ENCODE assay signal across 8 cellular contexts in the genomic region with DNA sequence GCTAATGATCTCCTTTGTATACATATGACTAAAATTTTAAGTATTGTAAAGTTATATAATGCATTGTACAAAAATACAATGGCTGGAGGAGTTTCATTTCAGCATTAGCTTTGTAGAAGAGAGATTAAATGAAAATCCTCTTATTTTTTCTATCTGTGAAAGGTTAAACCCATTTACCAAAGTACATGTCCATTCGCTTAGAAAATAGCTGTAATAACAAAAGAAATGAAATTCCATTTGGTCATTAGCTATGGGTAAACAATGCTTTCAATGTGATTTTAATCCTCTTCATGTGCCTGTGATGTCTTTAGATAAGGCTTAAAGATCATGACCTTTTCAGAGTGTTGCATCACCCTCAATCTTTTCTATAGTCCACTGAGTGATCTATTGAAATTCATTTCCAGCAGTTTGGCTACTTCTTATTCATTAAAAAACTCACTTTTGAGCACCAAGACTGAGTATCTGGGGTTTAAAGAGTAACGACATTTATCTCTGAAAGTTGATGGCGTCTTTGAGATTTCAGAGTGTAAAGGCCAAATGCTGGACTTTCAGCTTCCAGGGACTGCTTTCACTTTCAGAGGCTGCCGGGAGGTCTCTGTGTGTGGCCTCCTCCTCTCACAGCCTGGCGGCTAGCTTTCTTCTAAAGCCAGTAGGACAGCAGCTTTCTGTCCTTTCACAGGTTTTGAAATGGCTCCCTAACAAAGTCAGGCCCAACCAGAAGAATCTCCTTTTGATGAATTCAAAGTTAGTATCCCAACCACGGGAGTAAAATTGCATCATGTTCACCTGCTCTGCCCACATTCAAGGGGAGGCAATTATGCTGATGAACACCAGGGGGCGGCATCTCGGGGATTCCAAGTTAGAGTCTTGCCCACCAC.
A peak's percentile ranks its signal among the peaks of the same experiment; 100 is the strongest.
DNase-seq lines count a peak whose midpoint lies in the region; ATAC-seq and TF ChIP-seq lines count a peak whose summit lies in the region.

No MANE protein-coding gene starts in this region.

- peak overlapping the region; percentile 41 for H3K4me2 ChIP-seq in DND-41 (ENCODE audit: insufficient read depth, low read length)

- H3K36me3 ChIP-seq in DND-41 (ENCODE audit: insufficient read depth, low read length) (no peaks in the 10 kb centered on the region), HAP-1 (replicated peaks) (no peaks in the 10 kb centered on the region), iPS-18a (ENCODE audit: control insufficient read depth, low read depth, low read length) (no peaks in the 10 kb centered on the region), tibial artery (no peaks in the 10 kb centered on the region), spleen (no peaks in the 10 kb centered on the region)

- peak; percentile 41 for DNase-seq in DND-41
- DNase-seq in HAP-1 (ENCODE audit: low spot score in 2 of 2) = peak; percentile 86 to 98
- peak; percentile 86 for DNase-seq in OCI-M1 (lab: John Stamatoyannopoulos, UW)
- no peak for DNase-seq in tibial artery
- DNase-seq in spleen = no peak
- DNase-seq in middle frontal gyrus (ENCODE audit: extremely low spot score, low spot score) = no peak

- H3K27me3 ChIP-seq in DND-41 (ENCODE audit: insufficient read depth, low read length, poor library complexity) (no peaks in the 10 kb centered on the region), HAP-1 (ENCODE audit: low read depth) (no peaks in the 10 kb centered on the region), iPS-18a (ENCODE audit: control insufficient read depth, insufficient read depth, low read length) (no peaks in the 10 kb centered on the region), tibial artery (no peaks in the 10 kb centered on the region), spleen (replicated peaks in 1 of 7) (no peaks in the 10 kb centered on the region)

- TF ChIP-seq POLR2A in spleen (IDR thresholded peaks at IDR 0.05) = no peak

- in situ Hi-C loops in HAP-1 (cut with MboI; ENCODE audit: low sequenced_read_pairs) = loop anchor here (10.0 kb wide), 1 partner anchor 237 kb away; no protein-coding TSS in a partner anchor

- intact Hi-C loops in tibial artery (cut with DNase I; ENCODE audit: low total_unique reads) (no loop called here), spleen (cut with DNase I; ENCODE audit: low total_unique reads) (no loop called here)

- H2AFZ ChIP-seq in DND-41 (ENCODE audit: low read depth, low read length) = peak overlapping the region; percentile 48

- H3K4me1 ChIP-seq in DND-41 (ENCODE audit: insufficient read depth, low read length) = peaks cover 3% of the 10 kb centered on the region; the same call in 1 of the 2 replicates
- peaks cover 25% of the 10 kb centered on the region for H3K4me1 ChIP-seq in HAP-1
- H3K4me1 ChIP-seq in iPS-18a (ENCODE audit: control insufficient read depth, low read depth, low read length) = peaks cover 7% of the 10 kb centered on the region
- no peaks in the 10 kb centered on the region for H3K4me1 ChIP-seq in tibial artery
- no peaks in the 10 kb centered on the region for H3K4me1 ChIP-seq in spleen

- H3K9me3 ChIP-seq in DND-41 (ENCODE audit: insufficient read depth, low read length, severe bottlenecking) = no peaks in the 10 kb centered on the region
- H3K9me3 ChIP-seq in HAP-1 = 0 out of 2 replicates have a peak, but pooled peaks cover 4% of the 10 kb centered on the region
- no peaks in the 10 kb centered on the region for H3K9me3 ChIP-seq in iPS-18a (ENCODE audit: control insufficient read depth, low read depth, low read length)
- no peaks in the 10 kb centered on the region for H3K9me3 ChIP-seq in tibial artery
- peaks cover 0 to 18% (median 0%) of the 10 kb centered on the region in 8 donors for H3K9me3 ChIP-seq in spleen

- no peaks in the 10 kb centered on the region for H3K79me2 ChIP-seq in DND-41 (ENCODE audit: insufficient read depth, low read length)

- TF ChIP-seq CTCF in DND-41 (IDR thresholded peaks at IDR 0.05; ENCODE audit: borderline replicate concordance, extremely low read depth, low read length, poor library complexity, severe bottlenecking) (peak; percentile 77), tibial artery (IDR thresholded peaks at IDR 0.05) (no peak), spleen (IDR thresholded peaks at IDR 0.05 in 8 of 11, conservative IDR thresholded peaks at IDR 0.05 in 3 of 11) (peak in 4 of 11 experiments; percentile 19 to 46 (median 29))

- H3K4me3 ChIP-seq in DND-41 (ENCODE audit: low read depth in 1 of 2, low read length in 2 of 2) (peak overlapping the region in 1 of 2 experiments; percentile 10; a peak in 2 of 4 replicates), HAP-1 (peak overlapping the region; percentile 10), iPS-18a (ENCODE audit: low read length) (no peak overlapping the region), tibial artery (no peak overlapping the region), spleen (peak overlapping the region in 3 of 8 donors; percentile 7 to 46 (median 9))

- H3K9ac ChIP-seq in DND-41 (ENCODE audit: low read depth, low read length) (peak overlapping the region; percentile 5; the same call in 1 of the 2 replicates), iPS-18a (ENCODE audit: low read length) (peak overlapping the region; percentile 6)

- no peaks in the 10 kb centered on the region for H4K20me1 ChIP-seq in DND-41 (ENCODE audit: insufficient read depth, low read length)

- ATAC-seq in DND-41 (ENCODE audit: insufficient read depth, low read depth) (peak; percentile 72), GM21390 (IDR thresholded peaks at IDR 0.05; ENCODE audit: unreplicated experiment) (no peak)

- no peak overlapping the region for H3K27ac ChIP-seq in DND-41 (ENCODE audit: low read length)
- peak overlapping the region; percentile 8 for H3K27ac ChIP-seq in iPS-18a (ENCODE audit: low read length)
- no peak overlapping the region for H3K27ac ChIP-seq in tibial artery
- no peak overlapping the region for H3K27ac ChIP-seq in spleen

- WGBS in spleen, 5 donors = 40 to 57% (median 49%) methylated on average over 8 of the region's 8 CpGs

Comparison
In these comparisons a context has a peak if more than half of its experiments do, and no peak if none do; other contexts are left out.
1. DNase-seq: peak in DND-41 (single experiment), HAP-1 (2 of 2) and OCI-M1 (single experiment); none in tibial artery (0 of 2), spleen (single experiment) and middle frontal gyrus (single experiment).